Comparison of ENCODE assay signal across 16 cellular contexts in genomic region chr16:74568961-74569631, GRCh38. TPM values are rescaled to one million over a fixed set of nuclear protein-coding genes. Genes with fewer than 3 reads are reported as not detected.
DNase-seq lines count a peak whose midpoint lies in the region; ATAC-seq and TF ChIP-seq lines count a peak whose summit lies in the region.
"Had no signal": no experiment of that assay in that cellular context is flagged by ENCODE, and none has a peak within 500 bp of the region (broad histone marks: within the 10 kb centered on the region; RNA-seq: fewer than 3 reads in every experiment).

No MANE protein-coding gene starts in this region.

- H3K4me3 ChIP-seq in breast epithelium: no peak overlapping the region
- H3K4me3 ChIP-seq: adrenal gland, gastrocnemius medialis, GM23338, psoas muscle, tibial nerve had no signal

- ATAC-seq in GM19351 (IDR thresholded peaks at IDR 0.05; ENCODE audit: unreplicated experiment): no peak
- ATAC-seq: gastrocnemius medialis, GM23338, psoas muscle had no signal

- H3K27ac ChIP-seq in breast epithelium (no peak overlapping the region), RWPE1 (no peak overlapping the region)
- H3K27ac ChIP-seq: adrenal gland, gastrocnemius medialis, psoas muscle, tibial nerve had no signal

- DNase-seq in T47D (ENCODE audit: low read depth in 1 of 2, low spot score in 1 of 2) (peak; percentile 23 to 28), breast epithelium (ENCODE audit: low spot score in 2 of 2) (no peak), RWPE1 (ENCODE audit: low spot score) (peak; percentile 30), fibroblast of peridontal ligament (ENCODE audit: extremely low read depth) (peak; percentile 58), stromal cell of bone marrow (ENCODE audit: low read depth) (peak; percentile 17), NCI-H1105 (lab: John Stamatoyannopoulos, UW) (no peak)
- no peak for DNase-seq in effector CD4-positive, alpha-beta T cell
- DNase-seq: activated B cell treated with CpG ODN at 0.5 μM for 24 hours, adrenal gland, dermis blood vessel endothelial cell, gastrocnemius medialis, NCI-H2029, psoas muscle had no signal

- CTCF ChIA-PET in RWPE1 (lab: Yijun Ruan, JAX): interaction anchor here (0.6 kb wide), 1 partner anchor 10 kb away, joined by 4 read pairs; no protein-coding TSS in a partner anchor

- H3K9me3 ChIP-seq in breast epithelium: no peaks in the 10 kb centered on the region
- H3K9me3 ChIP-seq: adrenal gland, gastrocnemius medialis, psoas muscle, tibial nerve had no signal

- no peaks in the 10 kb centered on the region for H3K4me1 ChIP-seq in breast epithelium

- in situ Hi-C loops in T47D (cut with HindIII; ENCODE audit: low pct_unique_long_range_greater_than_20kb, low sequenced_read_pairs): no loop called here

- no peak for TF ChIP-seq POLR2A in breast epithelium (IDR thresholded peaks at IDR 0.05)

- H3K27me3 ChIP-seq in breast epithelium: no peaks in the 10 kb centered on the region
- H3K27me3 ChIP-seq: adrenal gland, gastrocnemius medialis, tibial nerve had no signal

- no peaks in the 10 kb centered on the region for H3K36me3 ChIP-seq in breast epithelium
- H3K36me3 ChIP-seq: adrenal gland, gastrocnemius medialis, tibial nerve had no signal

- TF ChIP-seq CTCF in breast epithelium (IDR thresholded peaks at IDR 0.05) (no peak), RWPE1 (conservative IDR thresholded peaks at IDR 0.05; ENCODE audit: low read depth) (no peak)

- intact Hi-C loops in breast epithelium (cut with DNase I; ENCODE audit: low total_unique reads): no loop called here

- POLR2A ChIA-PET in RWPE1 (lab: Yijun Ruan, JAX; ENCODE audit: low non-redundant PET): no interaction called here

RNA-seq across cellular contexts. Expression of gene GLG1, which starts 37.8 kb away (rescaled TPM):
- 100 to 1,000 TPM; 116 to 197 (median 123) TPM for total RNA-seq in breast epithelium

Comparison
In these comparisons a context has a peak if more than half of its experiments do, and no peak if none do; other contexts are left out.
1. DNase-seq: peak in T47D (2 of 2), RWPE1 (single experiment), fibroblast of peridontal ligament (single experiment) and stromal cell of bone marrow (single experiment); none in breast epithelium (0 of 2), NCI-H1105 (single experiment) and effector CD4-positive, alpha-beta T cell (single experiment).